In the genomic region with DNA sequence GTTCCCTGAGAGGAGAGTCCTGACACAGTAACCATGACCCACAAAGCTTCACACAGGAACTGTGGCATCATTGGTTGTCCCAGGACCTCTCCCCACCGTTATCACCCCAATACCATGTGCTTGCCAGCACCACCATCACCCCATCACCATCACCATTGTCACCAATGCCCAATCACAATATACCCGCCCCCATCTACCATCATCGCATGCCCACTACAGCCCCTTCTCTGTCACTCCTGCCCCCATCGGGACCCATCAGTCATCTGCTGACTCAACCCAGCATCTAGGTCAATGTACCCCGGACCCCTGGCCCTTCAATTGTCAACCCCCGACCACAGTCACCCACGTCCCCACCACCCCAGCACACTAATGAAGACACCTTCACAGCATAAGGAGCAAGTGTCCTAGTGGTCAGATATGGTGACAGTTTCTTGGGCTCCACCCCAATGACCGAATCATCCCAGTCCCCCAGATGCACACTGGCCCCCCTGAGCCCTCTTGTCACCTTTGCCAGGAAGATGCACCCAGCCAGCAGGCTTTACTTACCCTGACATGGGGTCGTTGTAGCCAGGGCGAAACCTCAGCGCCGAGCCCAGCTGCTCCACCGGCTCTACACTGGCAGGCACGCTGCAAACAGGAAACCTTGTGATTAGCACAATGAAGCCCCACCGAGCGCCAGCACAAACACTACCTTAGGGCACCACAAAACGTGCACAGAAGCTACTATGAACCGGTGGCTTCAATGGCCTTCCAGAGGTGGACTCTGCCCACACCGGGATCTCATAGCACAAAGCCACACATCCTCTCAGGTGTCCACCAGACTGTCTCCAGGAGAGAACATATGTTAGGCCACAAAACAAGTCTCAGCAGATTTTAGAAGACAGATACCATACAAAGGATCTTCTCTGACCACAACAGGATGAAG, we compare ENCODE assay signal across 9 cellular contexts.
A peak's percentile ranks its signal among the peaks of the same experiment; 100 is the strongest.
DNase-seq lines count a peak whose midpoint lies in the region; ATAC-seq and TF ChIP-seq lines count a peak whose summit lies in the region.
"Had no signal": no experiment of that assay in that cellular context is flagged by ENCODE, and none has a peak within 500 bp of the region (broad histone marks: within the 10 kb centered on the region; RNA-seq: fewer than 3 reads in every experiment).

No MANE protein-coding gene starts in this region.

- H3K27ac ChIP-seq in SU-DHL-6 (ENCODE audit: low read depth, low read length), result peak overlapping the region; percentile 45
- H3K27ac ChIP-seq: uterus had no signal

- peak overlapping the region; percentile 39 for H3K9ac ChIP-seq in SU-DHL-6 (ENCODE audit: low read length)

- H3K79me2 ChIP-seq in SU-DHL-6 (ENCODE audit: insufficient read depth, low read length), result no peaks in the 10 kb centered on the region

- no peaks in the 10 kb centered on the region for H3K9me3 Mint-ChIP-seq in activated naive CD8-positive, alpha-beta T cell (ENCODE audit: low read depth)

- DNase-seq in stimulated activated CD4-positive, alpha-beta T cell treated with anti-CD3 and anti-CD28 coated beads, Interleukin-2, amount 100 ng/mL, for 4 hours (ENCODE audit: low read depth), result peak; percentile 31
- DNase-seq in LoVo (ENCODE audit: low spot score), result no peak
- no peak for DNase-seq in hepatic stellate cell (ENCODE audit: low spot score)
- DNase-seq in C1 segment of cervical spinal cord (lab: John Stamatoyannopoulos, UW), result no peak
- DNase-seq in NCI-H2081 treated with DMSO at 0.1 percent for 48 hours (lab: John Stamatoyannopoulos, UW), result no peak
- DNase-seq: uterus had no signal

- no peaks in the 10 kb centered on the region for H3K36me3 ChIP-seq in SU-DHL-6 (ENCODE audit: low read length)
- H3K36me3 ChIP-seq: uterus had no signal

- H3K9me3 ChIP-seq in SU-DHL-6 (ENCODE audit: insufficient read depth, low read length), result no peaks in the 10 kb centered on the region
- H3K9me3 ChIP-seq: uterus had no signal

- H3K9me2 ChIP-seq in SU-DHL-6 (replicated peaks; ENCODE audit: insufficient read depth, low read length), result no peaks in the 10 kb centered on the region

- peaks cover under 1% of the 10 kb centered on the region; the same call in 1 of the 2 replicates for H3F3A ChIP-seq in SU-DHL-6 (ENCODE audit: insufficient read depth)

- H4K20me1 ChIP-seq in SU-DHL-6 (ENCODE audit: low read depth, low read length), result no peaks in the 10 kb centered on the region

- H3K27me3 Mint-ChIP-seq in activated naive CD8-positive, alpha-beta T cell, result no peaks in the 10 kb centered on the region

- H3K4me3 Mint-ChIP-seq in activated naive CD8-positive, alpha-beta T cell, result peak overlapping the region; percentile 79

- H3K4me1 Mint-ChIP-seq in activated naive CD8-positive, alpha-beta T cell (ENCODE audit: low read depth), result peaks cover 43% of the 10 kb centered on the region

- ATAC-seq in GM18498 (IDR thresholded peaks at IDR 0.05; ENCODE audit: unreplicated experiment), result peak; percentile 65

- TF ChIP-seq CTCF in SU-DHL-6 (IDR thresholded peaks at IDR 0.05; ENCODE audit: insufficient read depth, low read length, poor library complexity, severe bottlenecking), result no peak

- H3K4me2 ChIP-seq in SU-DHL-6 (ENCODE audit: low read depth, low read length, poor library complexity, severe bottlenecking), result peak overlapping the region; percentile 49

- no peaks in the 10 kb centered on the region for H3K27me3 ChIP-seq in SU-DHL-6 (ENCODE audit: low read length)
- H3K27me3 ChIP-seq: uterus had no signal

- no peak overlapping the region for H3K4me3 ChIP-seq in SU-DHL-6 (ENCODE audit: insufficient read depth, low read length, poor library complexity, severe bottlenecking)
- H3K4me3 ChIP-seq: uterus had no signal

- H2AFZ ChIP-seq in SU-DHL-6 (ENCODE audit: low read depth, low read length, severe bottlenecking), result peak overlapping the region; percentile 81

- H3K36me3 Mint-ChIP-seq in activated naive CD8-positive, alpha-beta T cell, result no peaks in the 10 kb centered on the region

- peak overlapping the region; percentile 94 for H3K27ac Mint-ChIP-seq in activated naive CD8-positive, alpha-beta T cell
